In genomic region chr4:150970685-150971151, GRCh38 we compare ENCODE assay signal across 12 cellular contexts. TPM values are rescaled to one million over a fixed set of nuclear protein-coding genes. Genes with fewer than 3 reads are reported as not detected.
DNase-seq lines count a peak whose midpoint lies in the region; ATAC-seq and TF ChIP-seq lines count a peak whose summit lies in the region.
"Had no signal": no experiment of that assay in that cellular context is flagged by ENCODE, and none has a peak within 500 bp of the region (broad histone marks: within the 10 kb centered on the region; RNA-seq: fewer than 3 reads in every experiment).

No MANE protein-coding gene starts in this region.

- H3K9me3 Mint-ChIP-seq in WTC11 (no peaks in the 10 kb centered on the region), T-cell (no peaks in the 10 kb centered on the region)
- H3K9me3 Mint-ChIP-seq: activated naive CD4-positive, alpha-beta T cell treated with anti-CD3 and anti-CD28 coated beads, Interleukin-2, amount 10 ng/mL, durations not matched to agents 7 days and 5 days had no signal

- H3K36me3 ChIP-seq in A673 (ENCODE audit: insufficient read depth, low read length, poor library complexity, severe bottlenecking) (no peaks in the 10 kb centered on the region), HAP-1 (replicated peaks) (no peaks in the 10 kb centered on the region)
- H3K36me3 ChIP-seq: colonic mucosa had no signal

- peak overlapping the region; percentile 14 for H3K27ac ChIP-seq in A673 (ENCODE audit: low read depth, low read length, poor library complexity, severe bottlenecking)
- H3K27ac ChIP-seq: colonic mucosa had no signal

- H3K27me3 Mint-ChIP-seq in WTC11 (ENCODE audit: low read depth) (no peaks in the 10 kb centered on the region), T-cell (no peaks in the 10 kb centered on the region)
- H3K27me3 Mint-ChIP-seq: activated naive CD4-positive, alpha-beta T cell treated with anti-CD3 and anti-CD28 coated beads, Interleukin-2, amount 10 ng/mL, durations not matched to agents 7 days and 5 days; B cell had no signal

- H3K4me1 Mint-ChIP-seq in WTC11: peaks cover 4% of the 10 kb centered on the region
- H3K4me1 Mint-ChIP-seq in T-cell: peaks cover 52 to 68% (median 66%) of the 10 kb centered on the region in 3 donors

- ATAC-seq in GM18867 (IDR thresholded peaks at IDR 0.05; ENCODE audit: unreplicated experiment): peak; percentile 67
- ATAC-seq in GM21825 (IDR thresholded peaks at IDR 0.05; ENCODE audit: unreplicated experiment): peak; percentile 39
- peak; percentile 80 for ATAC-seq in HG03432 (IDR thresholded peaks at IDR 0.05; ENCODE audit: unreplicated experiment)
- no peak for ATAC-seq in WTC11
- no peak for ATAC-seq in T-cell (replicated peaks in 1 of 4)

- POLR2A ChIA-PET in A673 (lab: Charles Lee; ENCODE audit: low non-redundant PET) (interaction anchor here (0.7 kb wide), 1 partner anchor 270 kb away, joined by 3 read pairs; no protein-coding TSS in a partner anchor), WTC11 (lab: Charles Lee) (no interaction called here), T-cell (lab: Charles Lee) (no interaction called here)

- TF ChIP-seq CTCF in A673 (conservative IDR thresholded peaks at IDR 0.05; ENCODE audit: low read depth, low read length) (no peak), WTC11 (IDR thresholded peaks at IDR 0.05) (no peak)

- H3K4me1 ChIP-seq in A673 (ENCODE audit: insufficient read depth, low read length, poor library complexity, severe bottlenecking): peaks cover 24% of the 10 kb centered on the region
- H3K4me1 ChIP-seq in HAP-1: peaks cover 10% of the 10 kb centered on the region
- H3K4me1 ChIP-seq: colonic mucosa had no signal

- no peak overlapping the region for H3K4me3 ChIP-seq in A673 (ENCODE audit: low read depth, low read length, poor library complexity, severe bottlenecking)
- H3K4me3 ChIP-seq in HAP-1: no peak overlapping the region
- H3K4me3 ChIP-seq: colonic mucosa had no signal

- H3K36me3 Mint-ChIP-seq in WTC11: peaks cover 3% of the 10 kb centered on the region; the same call in 1 of the 2 replicates
- H3K36me3 Mint-ChIP-seq in T-cell: peaks cover 15% of the 10 kb centered on the region

- H3K27me3 ChIP-seq in A673 (replicated peaks; ENCODE audit: insufficient read depth, low read depth, low read length, poor library complexity): no peaks in the 10 kb centered on the region
- H3K27me3 ChIP-seq in HAP-1 (ENCODE audit: low read depth): no peaks in the 10 kb centered on the region
- H3K27me3 ChIP-seq: colonic mucosa had no signal

- intact Hi-C loops in A673 (cut with micrococcal nuclease; ENCODE audit: unreplicated experiment): no loop called here

- no TSS peak for BruUV-seq in A673 (replicated peaks; lab: Mats Ljungman, UMichigan)

- H3K4me3 Mint-ChIP-seq in WTC11: no peak overlapping the region
- H3K4me3 Mint-ChIP-seq in T-cell: no peak overlapping the region
- H3K4me3 Mint-ChIP-seq: activated naive CD4-positive, alpha-beta T cell treated with anti-CD3 and anti-CD28 coated beads, Interleukin-2, amount 10 ng/mL, durations not matched to agents 7 days and 5 days; B cell had no signal

- no peak overlapping the region for H3K27ac Mint-ChIP-seq in WTC11
- H3K27ac Mint-ChIP-seq in T-cell: no peak overlapping the region
- H3K27ac Mint-ChIP-seq: activated naive CD4-positive, alpha-beta T cell treated with anti-CD3 and anti-CD28 coated beads, Interleukin-2, amount 10 ng/mL, durations not matched to agents 7 days and 5 days; B cell had no signal

- CTCF ChIA-PET in A673 (lab: Charles Lee) (no interaction called here), WTC11 (lab: Charles Lee) (no interaction called here), T-cell (lab: Charles Lee) (interaction anchor here in 1 of 2 donors (1.6 kb wide), 1 partner anchor 9 kb away, joined by 6 read pairs; no protein-coding TSS in a partner anchor)

- in situ Hi-C loops in HAP-1 (cut with MboI; ENCODE audit: low sequenced_read_pairs): no loop called here

- DNase-seq in A673 (ENCODE audit: low spot score): no peak
- DNase-seq in DMS153 (lab: John Stamatoyannopoulos, UW): no peak
- DNase-seq in WTC11 (ENCODE audit: low spot score): no peak
- no peak for DNase-seq in T-cell
- DNase-seq in HAP-1 (ENCODE audit: low spot score in 2 of 2): no peak
- DNase-seq: activated naive CD4-positive, alpha-beta T cell treated with anti-CD3 and anti-CD28 coated beads, Interleukin-2, amount 10 ng/mL, durations not matched to agents 7 days and 5 days; colonic mucosa; RPMI8226 had no signal

- H3K9me3 ChIP-seq in A673 (ENCODE audit: low read depth, low read length, poor library complexity, severe bottlenecking) (no peaks in the 10 kb centered on the region), HAP-1 (no peaks in the 10 kb centered on the region)
- H3K9me3 ChIP-seq: colonic mucosa had no signal

TF ChIP-seq in WTC11, 78 proteins besides CTCF, POLR2A, EP300 and RAD21 (continues in another document):
- no peak for TF ChIP-seq MLX (CRISPR knock-in tag; IDR thresholded peaks at IDR 0.05)
- no peak for TF ChIP-seq ARID4B (CRISPR knock-in tag; IDR thresholded peaks at IDR 0.05; ENCODE audit: borderline replicate concordance)
- no peak for TF ChIP-seq IRF1 (CRISPR knock-in tag; IDR thresholded peaks at IDR 0.05)
- no peak for TF ChIP-seq PREB (CRISPR knock-in tag; IDR thresholded peaks at IDR 0.05; ENCODE audit: borderline replicate concordance)
- no peak for TF ChIP-seq RORB (CRISPR knock-in tag; IDR thresholded peaks at IDR 0.05)
- TF ChIP-seq IRF2 (CRISPR knock-in tag; IDR thresholded peaks at IDR 0.05; ENCODE audit: borderline replicate concordance, low read depth): no peak
- TF ChIP-seq EMX1 (CRISPR knock-in tag; IDR thresholded peaks at IDR 0.05): no peak
- TF ChIP-seq SMAD4 (CRISPR knock-in tag; IDR thresholded peaks at IDR 0.05): no peak
- TF ChIP-seq USF2 (CRISPR knock-in tag; IDR thresholded peaks at IDR 0.05): no peak

RNA-seq across cellular contexts. Expression of gene LRBA, which starts 44.4 kb away (rescaled TPM):
- 35.7 and 39.4 TPM in 2 replicates for total RNA-seq in A673 (2021)
- 69.1 to 74.9 TPM (median 69.6 TPM) in 3 replicates for total RNA-seq in WTC11 (2021)
- 10 to 100 TPM; 56.1 to 81.7 (median 56.9) TPM for total RNA-seq in T-cell

Comparison
In these comparisons a context has a peak if more than half of its experiments do, and no peak if none do; other contexts are left out.
1. ATAC-seq: peak in GM18867 (single experiment), GM21825 (single experiment) and HG03432 (single experiment); none in WTC11 (single experiment) and T-cell (0 of 4).